8 cellular contexts compared by ENCODE assay signal in the genomic region with DNA sequence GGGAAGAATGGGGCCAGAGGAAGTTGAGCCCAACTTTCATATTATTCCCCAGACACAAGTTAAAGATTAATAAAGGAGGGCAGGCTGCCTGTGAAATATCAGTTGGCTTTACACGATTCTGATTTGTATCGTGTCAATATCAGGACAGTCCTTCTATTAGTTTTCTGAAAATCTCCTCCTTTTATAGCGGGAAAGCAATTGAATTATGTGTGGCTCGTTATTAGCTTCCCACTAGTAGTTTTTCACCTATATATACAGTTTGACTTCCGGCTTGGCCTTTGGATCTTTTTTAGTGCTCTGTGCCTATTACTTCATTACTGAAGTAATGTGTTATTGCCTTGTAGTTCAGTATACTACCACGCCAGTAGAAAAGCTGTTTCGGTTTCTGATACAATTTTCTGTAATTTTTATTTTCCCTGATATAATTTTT. TPM values are rescaled to one million over a fixed set of nuclear protein-coding genes. Genes with fewer than 3 reads are reported as not detected.
DNase-seq lines count a peak whose midpoint lies in the region; ATAC-seq, FAIRE-seq and TF ChIP-seq lines count a peak whose summit lies in the region.

No MANE protein-coding gene starts in this region.

- dilution Hi-C loops in endothelial cell of umbilical vein (cut with MboI; ENCODE audit: extremely low pct_ligation_motif_present, low sequenced_read_pairs) = no loop called here

- H3K14ac ChIP-seq in neuronal stem cell (ENCODE audit: low read length) = no peak overlapping the region

- DNase-seq in Caco-2 (peak in 1 of 2 experiments; percentile 11), endothelial cell of umbilical vein (ENCODE audit: low read depth, low spot score) (peak; percentile 46), neuronal stem cell (ENCODE audit: low spot score) (no peak), COLO668 (lab: John Stamatoyannopoulos, UW; ENCODE audit: unreplicated experiment) (no peak)
- no peak for DNase-seq in stimulated activated CD4-positive, alpha-beta T cell treated with anti-CD3 and anti-CD28 coated beads, Interleukin-4, amount 100 ng/mL, for 24 hours

- FAIRE-seq in endothelial cell of umbilical vein (lab: Jason Lieb, UNC) = no peak

- H3K27ac ChIP-seq in OCI-LY1 (ENCODE audit: low read depth, low read length, poor library complexity, severe bottlenecking) = no peak overlapping the region
- peak overlapping the region; percentile 80 for H3K27ac ChIP-seq in endothelial cell of umbilical vein (ENCODE audit: insufficient read depth, low read depth, low read length)
- no peak overlapping the region for H3K27ac ChIP-seq in neuronal stem cell (replicated peaks; ENCODE audit: low read length)

- H3K4me2 ChIP-seq in OCI-LY1 (ENCODE audit: low read length) (peak overlapping the region; percentile 76), endothelial cell of umbilical vein (ENCODE audit: insufficient read depth, low read length) (peak overlapping the region; percentile 96), neuronal stem cell (ENCODE audit: insufficient read depth, low read length, poor library complexity, severe bottlenecking) (peak overlapping the region; percentile 67)

- no peaks in the 10 kb centered on the region for H3K9me1 ChIP-seq in endothelial cell of umbilical vein (replicated peaks; ENCODE audit: control insufficient read depth, extremely low read depth, insufficient read depth, low read length)

- H4K8ac ChIP-seq in neuronal stem cell (ENCODE audit: low read depth, low read length) = no peak overlapping the region

- H2BK15ac ChIP-seq in neuronal stem cell (ENCODE audit: low read length) = no peak overlapping the region

- no peak overlapping the region for H3K18ac ChIP-seq in neuronal stem cell (ENCODE audit: low read length)

- peak overlapping the region; percentile 85 for H3K4me3 Mint-ChIP-seq in Caco-2 (ENCODE audit: unreplicated experiment)

- CTCF ChIA-PET in Caco-2 (lab: Charles Lee) (no interaction called here), endothelial cell of umbilical vein (lab: Charles Lee) (interaction anchor here (0.7 to 5.2 kb wide), 4 partner anchors 21 to 100 kb away, joined by 3 to 62 read pairs (median 6); no protein-coding TSS in a partner anchor)

- WGBS in neuronal stem cell (ENCODE audit: extremely low coverage in 2 of 2, insufficient read length in 2 of 2, insufficient replicate concordance in 1 of 2), 2 donors = no CpG with 5 or more reads among the region's 7 CpGs

- TF ChIP-seq CTCF in Caco-2 (IDR thresholded peaks at IDR 0.05; ENCODE audit: insufficient read depth in 1 of 2, low read depth in 1 of 2, low read length in 1 of 2, severe bottlenecking in 1 of 2, unreplicated experiment in 1 of 2) (no peak), OCI-LY1 (IDR thresholded peaks at IDR 0.05; ENCODE audit: low read length) (no peak), endothelial cell of umbilical vein (IDR thresholded peaks at IDR 0.05; ENCODE audit: extremely low read depth in 1 of 2, insufficient read depth in 1 of 2, low read depth in 1 of 2, low read length in 2 of 2) (no peak)

- H3K9me2 ChIP-seq in OCI-LY1 (ENCODE audit: low read depth, low read length) = no peaks in the 10 kb centered on the region

- BruUV-seq in Caco-2 (replicated peaks; lab: Mats Ljungman, UMichigan) (no TSS peak), endothelial cell of umbilical vein (replicated peaks; lab: Mats Ljungman, UMichigan) (no TSS peak)

- H3K4me1 ChIP-seq in Caco-2 (peaks cover 45% of the 10 kb centered on the region), OCI-LY1 (ENCODE audit: insufficient read depth, low read length, severe bottlenecking) (peaks cover 30% of the 10 kb centered on the region), endothelial cell of umbilical vein (ENCODE audit: control insufficient read depth, extremely low read depth, insufficient read depth, low read length) (peaks cover 48% of the 10 kb centered on the region), neuronal stem cell (ENCODE audit: control insufficient read depth in 2 of 2, insufficient read depth in 1 of 2, low read depth in 1 of 2, low read length in 2 of 2) (peaks cover 2 to 34% of the 10 kb centered on the region in 2 donors)

- H2BK12ac ChIP-seq in neuronal stem cell (ENCODE audit: low read length) = no peak overlapping the region

- H3K9me3 ChIP-seq in Caco-2 (no peaks in the 10 kb centered on the region), OCI-LY1 (ENCODE audit: low read length) (no peaks in the 10 kb centered on the region), endothelial cell of umbilical vein (replicated peaks; ENCODE audit: control insufficient read depth, insufficient read depth, low read length) (no peaks in the 10 kb centered on the region), neuronal stem cell (replicated peaks in 1 of 2; ENCODE audit: control insufficient read depth in 2 of 2, insufficient read depth in 1 of 2, low read depth in 1 of 2, low read length in 2 of 2) (no peaks in the 10 kb centered on the region)

- TF ChIP-seq POLR2A in endothelial cell of umbilical vein (IDR thresholded peaks at IDR 0.05; ENCODE audit: low read depth, low read length) = no peak

- no peaks in the 10 kb centered on the region for H3K9me3 Mint-ChIP-seq in Caco-2 (ENCODE audit: unreplicated experiment)

- no peaks in the 10 kb centered on the region for H3K27me3 ChIP-seq in Caco-2 (replicated peaks; ENCODE audit: control insufficient read depth, insufficient read depth, low read length)
- H3K27me3 ChIP-seq in OCI-LY1 (ENCODE audit: insufficient read depth, low read length) = no peaks in the 10 kb centered on the region
- H3K27me3 ChIP-seq in endothelial cell of umbilical vein (ENCODE audit: control insufficient read depth in 2 of 2, insufficient read depth in 2 of 2, low read length in 2 of 2) = no peaks in the 10 kb centered on the region
- peaks cover 0 to 3% (median 0%) of the 10 kb centered on the region in 3 experiments for H3K27me3 ChIP-seq in neuronal stem cell (ENCODE audit: control insufficient read depth in 3 of 3, insufficient read depth in 3 of 3, low read depth in 1 of 3, low read length in 3 of 3)

- no peaks in the 10 kb centered on the region for H4K20me1 ChIP-seq in OCI-LY1 (ENCODE audit: insufficient read depth, low read length)
- H4K20me1 ChIP-seq in endothelial cell of umbilical vein (replicated peaks; ENCODE audit: control insufficient read depth, extremely low read depth, insufficient read depth, low read length) = no peaks in the 10 kb centered on the region

- no peak overlapping the region for H2AK5ac ChIP-seq in neuronal stem cell (ENCODE audit: low read depth, low read length)

- no peak overlapping the region for H2BK5ac ChIP-seq in neuronal stem cell (ENCODE audit: low read length)

- ATAC-seq in GM18511 (IDR thresholded peaks at IDR 0.05; ENCODE audit: unreplicated experiment) (no peak), HG03095 (IDR thresholded peaks at IDR 0.05; ENCODE audit: unreplicated experiment) (no peak)

- H4K91ac ChIP-seq in neuronal stem cell (ENCODE audit: low read depth, low read length, poor library complexity) = no peak overlapping the region

- H3K27me3 Mint-ChIP-seq in Caco-2 (ENCODE audit: insufficient read depth, unreplicated experiment) = no peaks in the 10 kb centered on the region

- H3K4ac ChIP-seq in neuronal stem cell (ENCODE audit: low read length) = no peak overlapping the region

- H3K36me3 ChIP-seq in Caco-2 (ENCODE audit: control insufficient read depth, insufficient read depth, low read length) = no peaks in the 10 kb centered on the region
- peaks cover 11% of the 10 kb centered on the region; the same call in 1 of the 2 replicates for H3K36me3 ChIP-seq in OCI-LY1 (ENCODE audit: insufficient read depth, low read length)
- H3K36me3 ChIP-seq in endothelial cell of umbilical vein (ENCODE audit: control insufficient read depth in 2 of 2, extremely low read depth in 1 of 2, insufficient read depth in 2 of 2, low read length in 2 of 2) = peaks cover 0 to 12% of the 10 kb centered on the region in 2 experiments
- peaks cover 0 to 18% of the 10 kb centered on the region in 2 donors for H3K36me3 ChIP-seq in neuronal stem cell (replicated peaks in 1 of 2; ENCODE audit: control insufficient read depth in 2 of 2, insufficient read depth in 2 of 2, low read length in 2 of 2)

- no peak overlapping the region; the same call in 1 of the 2 replicates for H3K9ac ChIP-seq in OCI-LY1 (ENCODE audit: low read length)
- H3K9ac ChIP-seq in endothelial cell of umbilical vein (replicated peaks; ENCODE audit: extremely low read depth, insufficient read depth, low read length) = peak overlapping the region; percentile 87
- H3K9ac ChIP-seq in neuronal stem cell (ENCODE audit: low read depth, low read length, poor library complexity) = no peak overlapping the region

- peaks cover 15% of the 10 kb centered on the region for H3K36me3 Mint-ChIP-seq in Caco-2 (ENCODE audit: insufficient read depth, unreplicated experiment)

- H3K4me1 Mint-ChIP-seq in Caco-2 (ENCODE audit: low read depth, unreplicated experiment) = peaks cover 24% of the 10 kb centered on the region

- no peaks in the 10 kb centered on the region for H3F3A ChIP-seq in OCI-LY1 (ENCODE audit: insufficient read depth, low read length)

- peak overlapping the region; percentile 79 for H3K4me3 ChIP-seq in Caco-2 (ENCODE audit: low read depth, low read length)
- H3K4me3 ChIP-seq in OCI-LY1 (ENCODE audit: low read depth, low read length, poor library complexity, severe bottlenecking) = peak overlapping the region; percentile 83
- peak overlapping the region; percentile 60 to 99 (median 98) for H3K4me3 ChIP-seq in endothelial cell of umbilical vein (replicated peaks in 1 of 3; ENCODE audit: insufficient read depth in 1 of 3, low read depth in 1 of 3, low read length in 3 of 3)
- peak overlapping the region in 1 of 2 donors; percentile 83 for H3K4me3 ChIP-seq in neuronal stem cell (ENCODE audit: low read length in 2 of 2)

- peak overlapping the region; percentile 61 for H3K27ac Mint-ChIP-seq in Caco-2 (ENCODE audit: unreplicated experiment)

- peaks cover 3% of the 10 kb centered on the region for H3K79me1 ChIP-seq in neuronal stem cell (ENCODE audit: low read depth, low read length)

- H2BK120ac ChIP-seq in neuronal stem cell (ENCODE audit: low read depth, low read length) = no peak overlapping the region

- no peaks in the 10 kb centered on the region for H3K79me2 ChIP-seq in OCI-LY1 (ENCODE audit: insufficient read depth, low read length)
- H3K79me2 ChIP-seq in endothelial cell of umbilical vein (ENCODE audit: control insufficient read depth, insufficient read depth, low read length) = peaks cover 68% of the 10 kb centered on the region

- H2AFZ ChIP-seq in OCI-LY1 (ENCODE audit: low read length) (no peak overlapping the region), endothelial cell of umbilical vein (ENCODE audit: low read depth, low read length) (no peak overlapping the region), neuronal stem cell (ENCODE audit: low read length) (peak overlapping the region; percentile 96)

- POLR2A ChIA-PET in Caco-2 (lab: Charles Lee) = no interaction called here
- POLR2A ChIA-PET in endothelial cell of umbilical vein (lab: Charles Lee) = interaction anchor here (0.7 to 1.4 kb wide), 5 partner anchors 17 to 100 kb away, joined by 3 to 4 read pairs (median 4); no protein-coding TSS in a partner anchor

- H3K23ac ChIP-seq in neuronal stem cell (ENCODE audit: low read depth, low read length, poor library complexity) = no peak overlapping the region

- intact Hi-C loops in Caco-2 (cut with micrococcal nuclease; ENCODE audit: unreplicated experiment) = loop anchor here (1.0 kb wide), 1 partner anchor 143 kb away; no protein-coding TSS in a partner anchor
- intact Hi-C loops in endothelial cell of umbilical vein (cut with micrococcal nuclease) = loop anchor here (2.0 to 5.0 kb wide), 2 partner anchors 124 to 149 kb away; no protein-coding TSS in a partner anchor

RNA-seq across cellular contexts. Expression of gene PDLIM5, which starts 1.8 kb away (rescaled TPM):
- 106 and 116 TPM in 2 replicates for total RNA-seq in Caco-2 (2022)
- 310 and 323 TPM in 2 replicates for total RNA-seq in endothelial cell of umbilical vein
- polyA plus RNA-seq in endothelial cell of umbilical vein = 243 and 281 TPM in 2 replicates
- 235 and 259 TPM in 2 replicates for polyA plus RNA-seq in endothelial cell of umbilical vein (2011; cell fraction: cytosol; rRNA removed)
- 341 and 344 TPM in 2 replicates for polyA plus RNA-seq in endothelial cell of umbilical vein (2011; cell fraction: nucleus; rRNA removed)
- polyA plus RNA-seq in endothelial cell of umbilical vein (2012) = 152 and 183 TPM in 2 replicates
- 950 and 1,000 TPM in 2 replicates for polyA minus RNA-seq in endothelial cell of umbilical vein
- polyA minus RNA-seq in endothelial cell of umbilical vein (2011; cell fraction: cytosol; rRNA and poly(A)+ RNA removed) = 25.4 TPM
- 1,523 and 1,740 TPM in 2 replicates for polyA minus RNA-seq in endothelial cell of umbilical vein (2011; cell fraction: nucleus; rRNA and poly(A)+ RNA removed)
- polyA plus RNA-seq in neuronal stem cell (2013, experiment 1 of 2) = 50.1 TPM
- polyA plus RNA-seq in neuronal stem cell (2013, experiment 2 of 2) = 54.2 TPM
